In genomic region chr1:45303582-45304310, GRCh38 we compare ENCODE assay signal across 8 cellular contexts. TPM values are rescaled to one million over a fixed set of nuclear protein-coding genes. Genes with fewer than 3 reads are reported as not detected.
DNase-seq lines count a peak whose midpoint lies in the region; ATAC-seq and TF ChIP-seq lines count a peak whose summit lies in the region.

No MANE protein-coding gene starts in this region.

- H3K4me2 ChIP-seq in GM23248 (ENCODE audit: unreplicated experiment), result peak overlapping the region; percentile 84

- peak overlapping the region; percentile 79 for H3K4me3 ChIP-seq in GM23248

- peak overlapping the region; percentile 88 for H3K27ac ChIP-seq in GM23248

- peak overlapping the region; percentile 94 for H2AFZ ChIP-seq in GM23248

- peak; percentile 85 for ATAC-seq in activated T-helper 17 cell treated with anti-CD3 and anti-CD28 coated beads, Interleukin-2, amount 50 U/mL, for 72 hours (replicated peaks)
- ATAC-seq in natural killer cell, result peak; percentile 84 to 95 (median 87)

- intact Hi-C loops in natural killer cell (cut with micrococcal nuclease), result loop anchor here (1.0 to 5.0 kb wide), 5 partner anchors 37 to 586 kb away; partner anchors contain the start of genes MUTYH, RNU5D-1, TESK2 and TOE1

- no peaks in the 10 kb centered on the region for H3K9me3 Mint-ChIP-seq in activated T-helper 17 cell treated with anti-CD3 and anti-CD28 coated beads, Interleukin-2, amount 50 U/mL, for 72 hours
- no peaks in the 10 kb centered on the region for H3K9me3 Mint-ChIP-seq in natural killer cell

- peaks cover 26% of the 10 kb centered on the region for H3F3A ChIP-seq in GM23248 (ENCODE audit: insufficient read depth)

- WGBS in GM23248 (ENCODE audit: low coverage in 1 of 2, low lambda C conversion rate in 2 of 2, missing lambda C conversion rate in 2 of 2), 2 experiments, result 1 to 2% methylated on average over 24 to 63 of the region's 63 CpGs

- peak; percentile 99 for DNase-seq in EL
- DNase-seq in GM23248, result peak; percentile 99
- DNase-seq in LHCN-M2 (ENCODE audit: low read depth), result peak; percentile 96
- DNase-seq in RKO (ENCODE audit: low spot score), result peak; percentile 95
- peak; percentile 95 for DNase-seq in fibroblast of peridontal ligament (ENCODE audit: extremely low read depth)
- peak; percentile 79 for DNase-seq in natural killer cell
- peak; percentile 94 to 98 (median 98) for DNase-seq in stimulated activated naive CD4-positive, alpha-beta T cell (lab: John Stamatoyannopoulos, UW)

- peak overlapping the region; percentile 80 for H3K27ac Mint-ChIP-seq in activated T-helper 17 cell treated with anti-CD3 and anti-CD28 coated beads, Interleukin-2, amount 50 U/mL, for 72 hours
- H3K27ac Mint-ChIP-seq in natural killer cell, result peak overlapping the region; percentile 91 to 93

- no peaks in the 10 kb centered on the region for H4K20me1 ChIP-seq in GM23248 (ENCODE audit: insufficient read depth)

- H3K4me1 ChIP-seq in GM23248 (ENCODE audit: insufficient read depth), result peaks cover 21% of the 10 kb centered on the region

- no peaks in the 10 kb centered on the region for H3K27me3 ChIP-seq in GM23248 (replicated peaks; ENCODE audit: insufficient read depth)

- TF ChIP-seq CTCF in natural killer cell (IDR thresholded peaks at IDR 0.05), result peak; percentile 70

- H3K4me3 Mint-ChIP-seq in activated T-helper 17 cell treated with anti-CD3 and anti-CD28 coated beads, Interleukin-2, amount 50 U/mL, for 72 hours, result peak overlapping the region; percentile 93
- H3K4me3 Mint-ChIP-seq in natural killer cell, result peak overlapping the region; percentile 91

- H3K4me1 Mint-ChIP-seq in activated T-helper 17 cell treated with anti-CD3 and anti-CD28 coated beads, Interleukin-2, amount 50 U/mL, for 72 hours, result peaks cover 19% of the 10 kb centered on the region
- peaks cover 9 to 12% of the 10 kb centered on the region in 2 donors for H3K4me1 Mint-ChIP-seq in natural killer cell

- in situ Hi-C loops in GM23248 (cut with MboI), result loop anchor here (25.0 kb wide), 1 partner anchor 466 kb away; the partner anchor contains the start of gene PTCH2

- H3K79me2 ChIP-seq in GM23248 (ENCODE audit: insufficient read depth), result no peaks in the 10 kb centered on the region

- peak overlapping the region; percentile 88 for H3K9ac ChIP-seq in GM23248

- H3K36me3 Mint-ChIP-seq in activated T-helper 17 cell treated with anti-CD3 and anti-CD28 coated beads, Interleukin-2, amount 50 U/mL, for 72 hours (ENCODE audit: low read depth), result no peaks in the 10 kb centered on the region
- H3K36me3 Mint-ChIP-seq in natural killer cell, result no peaks in the 10 kb centered on the region

- H3K27me3 Mint-ChIP-seq in activated T-helper 17 cell treated with anti-CD3 and anti-CD28 coated beads, Interleukin-2, amount 50 U/mL, for 72 hours, result no peaks in the 10 kb centered on the region
- H3K27me3 Mint-ChIP-seq in natural killer cell (ENCODE audit: low read depth in 2 of 2), result no peaks in the 10 kb centered on the region

- H3K9me3 ChIP-seq in GM23248 (ENCODE audit: low read depth), result no peaks in the 10 kb centered on the region

- no peaks in the 10 kb centered on the region for H3K36me3 ChIP-seq in GM23248 (ENCODE audit: low read depth)

- no peaks in the 10 kb centered on the region for H3K9me2 ChIP-seq in GM23248 (ENCODE audit: insufficient read depth)

RNA-seq across cellular contexts. Expression of gene HPDL, which starts 22.9 kb away (rescaled TPM):
- total RNA-seq in GM23248 (2014; rRNA removed; shearing (Covaris generic)), result 3.7 TPM in 2 replicates
- 1.2 and 1.4 TPM in 2 replicates for polyA plus RNA-seq in GM23248 (2016; fragmentation: Nextera tagmentation; extraction: Ambion mirVana)
- 0.23 and 0.51 TPM in 2 replicates for total RNA-seq in LHCN-M2 (2014; rRNA removed)
- polyA plus RNA-seq in LHCN-M2 (2012), result 0.06 TPM
- total RNA-seq in activated T-helper 17 cell treated with anti-CD3 and anti-CD28 coated beads, Interleukin-2, amount 50 U/mL, for 72 hours, result 10 to 100 TPM in 1 of 2 donors, 1 to 10 TPM in 1; 4.5 to 22.6 TPM
- total RNA-seq in natural killer cell, result under 1 TPM in 2 of 3 donors, not detected in 1; 0.38 to 0.45 TPM

RNA-seq across cellular contexts. Expression of gene TOE1, which starts 36.2 kb away (rescaled TPM):
- total RNA-seq in GM23248 (2014; rRNA removed; shearing (Covaris generic)), result 10.4 and 15.3 TPM in 2 replicates
- polyA plus RNA-seq in GM23248 (2016; fragmentation: Nextera tagmentation; extraction: Ambion mirVana), result 8.2 and 8.4 TPM in 2 replicates
- total RNA-seq in LHCN-M2 (2014; rRNA removed) (24.1 and 28.3 TPM in 2 replicates), natural killer cell (10 to 100 TPM; 23.2 to 36.8 (median 28.2) TPM)
- 10.6 TPM for polyA plus RNA-seq in LHCN-M2 (2012)
- 10 to 100 TPM; 23.2 to 35.8 TPM for total RNA-seq in activated T-helper 17 cell treated with anti-CD3 and anti-CD28 coated beads, Interleukin-2, amount 50 U/mL, for 72 hours

RNA-seq across cellular contexts. Expression of gene MUTYH, which starts 36.5 kb away (rescaled TPM):
- 14.5 and 15.0 TPM in 2 replicates for total RNA-seq in GM23248 (2014; rRNA removed; shearing (Covaris generic))
- polyA plus RNA-seq in GM23248 (2016; fragmentation: Nextera tagmentation; extraction: Ambion mirVana), result 10.0 and 10.6 TPM in 2 replicates
- 25.1 and 29.3 TPM in 2 replicates for total RNA-seq in LHCN-M2 (2014; rRNA removed)
- 7.9 TPM for polyA plus RNA-seq in LHCN-M2 (2012)
- 10 to 100 TPM; 23.5 to 35.4 TPM for total RNA-seq in activated T-helper 17 cell treated with anti-CD3 and anti-CD28 coated beads, Interleukin-2, amount 50 U/mL, for 72 hours
- 10 to 100 TPM; 44.0 to 55.6 (median 51.5) TPM for total RNA-seq in natural killer cell

Comparison
In these comparisons a context has a peak if more than half of its experiments do, and no peak if none do; other contexts are left out.
1. Peak in every context shown above with its lines: DNase-seq, ATAC-seq, H3K4me3 ChIP-seq and H3K27ac ChIP-seq.